ENCODE assay signal across 1 cellular context in the genomic region with DNA sequence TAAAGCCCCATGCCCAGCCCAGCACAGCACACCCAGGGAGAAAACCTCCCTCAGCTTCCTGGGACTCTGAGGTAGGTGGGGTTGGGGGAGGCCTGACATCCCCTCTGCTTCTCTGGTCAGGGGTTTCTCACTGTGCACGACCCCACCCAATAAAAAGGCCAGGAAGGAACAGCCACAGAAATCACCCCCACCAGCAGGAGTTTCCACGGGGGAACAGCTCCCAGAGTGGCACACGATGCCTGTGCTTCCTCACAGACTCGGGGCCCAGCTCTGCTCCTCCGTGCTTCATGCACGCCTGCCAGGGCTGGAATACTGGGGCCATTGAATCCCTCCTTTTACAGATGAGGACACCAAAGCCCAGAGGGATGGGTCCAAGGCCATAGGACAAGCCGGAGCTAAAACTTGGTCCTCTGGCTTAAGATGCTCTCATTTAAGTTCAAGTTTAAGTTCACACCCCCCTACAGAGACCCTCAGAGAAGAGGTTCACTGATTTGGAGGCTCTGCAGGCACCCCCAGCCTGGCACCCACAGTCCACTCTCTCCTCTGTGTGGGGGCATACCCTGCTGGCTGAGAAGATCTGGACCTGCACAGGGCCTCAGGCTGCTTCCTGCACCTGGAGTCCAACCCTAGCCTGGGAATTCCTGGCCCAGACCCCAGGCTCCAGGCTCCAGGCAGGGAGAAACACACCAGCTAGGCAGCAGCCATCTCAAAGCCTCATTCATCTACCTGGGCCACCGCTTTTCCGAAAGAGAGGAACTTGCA.
A peak's percentile ranks its signal among the peaks of the same experiment; 100 is the strongest.
TF ChIP-seq lines count a peak whose summit lies in the region.

No MANE protein-coding gene starts in this region.

TF ChIP-seq in HepG2, 621 proteins besides CTCF, POLR2A, EP300 and RAD21:
- TF ChIP-seq MYC (CRISPR knock-in tag; IDR thresholded peaks at IDR 0.05; ENCODE audit: borderline replicate concordance) (0 out of 2 replicates have a peak, but pooled peaks have one; percentile 29), RNF219 (CRISPR knock-in tag; IDR thresholded peaks at IDR 0.05) (no peak)
